In the genomic region with DNA sequence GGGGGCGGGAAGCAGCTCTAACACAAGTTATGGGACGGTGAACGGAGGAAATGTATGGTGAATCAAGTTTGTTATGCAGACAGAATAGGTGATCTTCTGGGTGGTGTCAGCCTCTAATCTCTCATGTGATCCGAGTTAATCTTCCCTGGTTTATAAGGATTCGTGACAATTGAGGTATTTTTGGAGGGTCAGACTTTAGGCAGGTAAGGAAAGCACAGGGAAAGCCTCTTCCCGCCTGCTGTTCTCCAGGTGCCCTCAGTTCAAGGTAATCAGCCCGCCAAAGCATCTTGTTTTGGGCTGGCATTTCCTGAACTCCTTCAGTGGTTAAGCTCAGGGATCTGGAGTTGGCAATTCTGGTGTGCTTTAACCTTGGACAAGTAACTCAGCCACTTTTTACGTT, we compare ENCODE assay signal across 9 cellular contexts. TPM values are rescaled to one million over a fixed set of nuclear protein-coding genes. Genes with fewer than 3 reads are reported as not detected.
DNase-seq lines count a peak whose midpoint lies in the region; ATAC-seq and TF ChIP-seq lines count a peak whose summit lies in the region.
"Had no signal": no experiment of that assay in that cellular context is flagged by ENCODE, and none has a peak within 500 bp of the region (broad histone marks: within the 10 kb centered on the region; RNA-seq: fewer than 3 reads in every experiment).

No MANE protein-coding gene starts in this region.

- peaks cover 92% of the 10 kb centered on the region for H3K79me2 ChIP-seq in GM23248 (ENCODE audit: insufficient read depth)
- peaks cover 61% of the 10 kb centered on the region for H3K79me2 ChIP-seq in hepatocyte

- no peak for TF ChIP-seq CTCF in hepatocyte (IDR thresholded peaks at IDR 0.05; ENCODE audit: poor library complexity)

- H3K9ac ChIP-seq in GM23248 (peak overlapping the region; percentile 96), skeletal muscle tissue (ENCODE audit: low read depth in 1 of 3, low read length in 3 of 3) (peak overlapping the region in 2 of 3 donors; percentile 8 to 96)

- no peaks in the 10 kb centered on the region for H4K20me1 ChIP-seq in GM23248 (ENCODE audit: insufficient read depth)
- no peaks in the 10 kb centered on the region for H4K20me1 ChIP-seq in hepatocyte (ENCODE audit: insufficient read depth, poor library complexity, severe bottlenecking)

- H2AFZ ChIP-seq in GM23248: no peak overlapping the region; the same call in 1 of the 2 replicates
- H2AFZ ChIP-seq in hepatocyte: no peak overlapping the region

- H3K27me3 ChIP-seq in GM23248 (replicated peaks; ENCODE audit: insufficient read depth) (no peaks in the 10 kb centered on the region), SJSA1 (replicated peaks) (no peaks in the 10 kb centered on the region), hepatocyte (no peaks in the 10 kb centered on the region), skeletal muscle tissue (ENCODE audit: control insufficient read depth in 3 of 3, insufficient read depth in 3 of 3, low read length in 3 of 3) (no peaks in the 10 kb centered on the region)

- WGBS in GM23248 (ENCODE audit: low coverage in 1 of 2, low lambda C conversion rate in 2 of 2, missing lambda C conversion rate in 2 of 2), 2 experiments: 55 to 60% methylated on average over 8 of the region's 8 CpGs
- WGBS in hepatocyte (ENCODE audit: low lambda C conversion rate, missing lambda C conversion rate): 58% methylated on average over 8 of the region's 8 CpGs

- in situ Hi-C loops in GM23248 (cut with MboI): loop anchor here (10.0 kb wide), 1 partner anchor 81 kb away; no protein-coding TSS in a partner anchor

- peaks cover 24% of the 10 kb centered on the region for H3K4me1 ChIP-seq in GM23248 (ENCODE audit: insufficient read depth)
- H3K4me1 ChIP-seq in SJSA1 (replicated peaks): peaks cover 17% of the 10 kb centered on the region
- peaks cover 10% of the 10 kb centered on the region for H3K4me1 ChIP-seq in hepatocyte (ENCODE audit: insufficient read depth)
- peaks cover 22 to 33% (median 27%) of the 10 kb centered on the region in 3 donors for H3K4me1 ChIP-seq in skeletal muscle tissue (ENCODE audit: control insufficient read depth in 3 of 3, insufficient read depth in 3 of 3, low read length in 3 of 3)

- H3K9me3 ChIP-seq in GM23248 (ENCODE audit: low read depth): no peaks in the 10 kb centered on the region
- no peaks in the 10 kb centered on the region for H3K9me3 ChIP-seq in SJSA1 (replicated peaks)
- H3K9me3 ChIP-seq in hepatocyte (ENCODE audit: low read depth): no peaks in the 10 kb centered on the region
- H3K9me3 ChIP-seq in skeletal muscle tissue (ENCODE audit: control insufficient read depth in 3 of 3, low read length in 3 of 3): no peaks in the 10 kb centered on the region

- H3K36me3 ChIP-seq in GM23248 (ENCODE audit: low read depth): peaks cover 34% of the 10 kb centered on the region
- peaks cover 73% of the 10 kb centered on the region for H3K36me3 ChIP-seq in SJSA1
- no peaks in the 10 kb centered on the region for H3K36me3 ChIP-seq in hepatocyte (replicated peaks; ENCODE audit: insufficient read depth, low read depth)
- peaks cover 24 to 31% (median 29%) of the 10 kb centered on the region in 3 donors for H3K36me3 ChIP-seq in skeletal muscle tissue (ENCODE audit: control insufficient read depth in 3 of 3, insufficient read depth in 3 of 3, low read length in 3 of 3)

- no peaks in the 10 kb centered on the region for H3K27me3 Mint-ChIP-seq in T-helper 2 cell treated with Interferon-gamma antibody and Interleukin-4, amounts not matched to agents 5 μg/mL and 100 μg/mL, for 36 hours (ENCODE audit: low read depth)

- H3K4me1 Mint-ChIP-seq in T-helper 2 cell treated with Interferon-gamma antibody and Interleukin-4, amounts not matched to agents 5 μg/mL and 100 μg/mL, for 36 hours (ENCODE audit: low read depth): peaks cover 36% of the 10 kb centered on the region

- peaks cover 39% of the 10 kb centered on the region for H3F3A ChIP-seq in GM23248 (ENCODE audit: insufficient read depth)

- no peak overlapping the region for H3K4me3 Mint-ChIP-seq in T-helper 2 cell treated with Interferon-gamma antibody and Interleukin-4, amounts not matched to agents 5 μg/mL and 100 μg/mL, for 36 hours

- ATAC-seq in HG02870 (IDR thresholded peaks at IDR 0.05; ENCODE audit: unreplicated experiment) (no peak), GM21528 (IDR thresholded peaks at IDR 0.05; ENCODE audit: low FRiP score, unreplicated experiment) (no peak), GM19395 (IDR thresholded peaks at IDR 0.05; ENCODE audit: unreplicated experiment) (no peak)

- peaks cover 60% of the 10 kb centered on the region for H3K36me3 Mint-ChIP-seq in T-helper 2 cell treated with Interferon-gamma antibody and Interleukin-4, amounts not matched to agents 5 μg/mL and 100 μg/mL, for 36 hours (ENCODE audit: low read depth)

- H3K27ac Mint-ChIP-seq in T-helper 2 cell treated with Interferon-gamma antibody and Interleukin-4, amounts not matched to agents 5 μg/mL and 100 μg/mL, for 36 hours: no peak overlapping the region
- H3K27ac Mint-ChIP-seq: nephron had no signal

- H3K27ac ChIP-seq in GM23248 (peak overlapping the region; percentile 85), SJSA1 (no peak overlapping the region), hepatocyte (peak overlapping the region; percentile 26), skeletal muscle tissue (ENCODE audit: low read depth, low read length) (no peak overlapping the region)

- H3K4me2 ChIP-seq in GM23248 (ENCODE audit: unreplicated experiment) (peak overlapping the region; percentile 99), hepatocyte (peak overlapping the region; percentile 82)

- no peaks in the 10 kb centered on the region for H3K9me2 ChIP-seq in GM23248 (ENCODE audit: insufficient read depth)
- H3K9me2 ChIP-seq in hepatocyte (replicated peaks; ENCODE audit: insufficient read depth): no peaks in the 10 kb centered on the region

- peak overlapping the region; percentile 96 for H3K4me3 ChIP-seq in GM23248
- peak overlapping the region; percentile 65 for H3K4me3 ChIP-seq in SJSA1
- peak overlapping the region; percentile 51 for H3K4me3 ChIP-seq in hepatocyte
- H3K4me3 ChIP-seq in skeletal muscle tissue (ENCODE audit: low read length in 3 of 3): peak overlapping the region; percentile 95 to 98 (median 98)

- DNase-seq in GM23248: no peak
- DNase-seq in SJSA1 (ENCODE audit: low read depth in 1 of 2, low spot score in 2 of 2): no peak
- no peak for DNase-seq in hepatocyte (ENCODE audit: low spot score)
- DNase-seq in T-helper 2 cell treated with Interferon-gamma antibody and Interleukin-4, amounts not matched to agents 5 μg/mL and 100 μg/mL, for 36 hours (ENCODE audit: low spot score): no peak

- H3K9me3 Mint-ChIP-seq in T-helper 2 cell treated with Interferon-gamma antibody and Interleukin-4, amounts not matched to agents 5 μg/mL and 100 μg/mL, for 36 hours: no peaks in the 10 kb centered on the region
- H3K9me3 Mint-ChIP-seq: nephron had no signal

RNA-seq across cellular contexts. Expression of gene CSTF1, which starts 1.2 kb away (rescaled TPM):
- 56.7 and 69.3 TPM in 2 replicates for total RNA-seq in GM23248 (2014; rRNA removed; shearing (Covaris generic))
- polyA plus RNA-seq in GM23248 (2016; fragmentation: Nextera tagmentation; extraction: Ambion mirVana) (41.7 and 42.1 TPM in 2 replicates), hepatocyte (15.4 and 21.5 TPM in 2 replicates)
- 36.4 and 37.8 TPM in 2 replicates for total RNA-seq in SJSA1 (2014; rRNA removed; shearing (Covaris generic))
- total RNA-seq in hepatocyte (34.8 and 38.6 TPM in 2 replicates), skeletal muscle tissue (20.9 TPM)

RNA-seq across cellular contexts. Expression of gene AURKA, which starts 1.6 kb away (rescaled TPM):
- total RNA-seq in GM23248 (2014; rRNA removed; shearing (Covaris generic)): 69.8 and 70.8 TPM in 2 replicates
- 78.9 and 88.5 TPM in 2 replicates for polyA plus RNA-seq in GM23248 (2016; fragmentation: Nextera tagmentation; extraction: Ambion mirVana)
- 116 and 132 TPM in 2 replicates for total RNA-seq in SJSA1 (2014; rRNA removed; shearing (Covaris generic))
- 15.7 and 16.9 TPM in 2 replicates for total RNA-seq in hepatocyte
- polyA plus RNA-seq in hepatocyte: 13.4 and 16.4 TPM in 2 replicates
- total RNA-seq in skeletal muscle tissue: 9.4 TPM

RNA-seq across cellular contexts. Expression of gene CASS4, which starts 18.4 kb away (rescaled TPM):
- 11.4 and 19.2 TPM in 2 replicates for total RNA-seq in GM23248 (2014; rRNA removed; shearing (Covaris generic))
- 10.4 and 10.5 TPM in 2 replicates for polyA plus RNA-seq in GM23248 (2016; fragmentation: Nextera tagmentation; extraction: Ambion mirVana)
- not detected in 2 replicates for total RNA-seq in SJSA1 (2014; rRNA removed; shearing (Covaris generic))
- 0.13 TPM in 1 of 2 replicates, not detected in the other for total RNA-seq in hepatocyte
- polyA plus RNA-seq in hepatocyte: 0.50 TPM in 1 of 2 replicates, not detected in the other
- total RNA-seq in skeletal muscle tissue: 3.7 TPM

RNA-seq across cellular contexts. Expression of gene FAM210B, which starts 34.9 kb away (rescaled TPM):
- 87.4 and 91.0 TPM in 2 replicates for total RNA-seq in GM23248 (2014; rRNA removed; shearing (Covaris generic))
- polyA plus RNA-seq in GM23248 (2016; fragmentation: Nextera tagmentation; extraction: Ambion mirVana): 94.1 and 95.7 TPM in 2 replicates
- 9.0 and 22.4 TPM in 2 replicates for total RNA-seq in SJSA1 (2014; rRNA removed; shearing (Covaris generic))
- total RNA-seq in hepatocyte: 57.0 and 58.9 TPM in 2 replicates
- polyA plus RNA-seq in hepatocyte: 55.3 and 62.7 TPM in 2 replicates
- total RNA-seq in skeletal muscle tissue: 31.8 TPM

Comparison
In these comparisons a context has a peak if more than half of its experiments do, and no peak if none do; other contexts are left out.
1. H3K27ac ChIP-seq: peak in GM23248 (single experiment) and hepatocyte (single experiment); none in SJSA1 (single experiment) and skeletal muscle tissue (single experiment).
2. Peak in every context shown above with its lines, with median percentiles within 50 percentile points of each other: H3K4me3 ChIP-seq.